ENCODE assay signal across 13 cellular contexts in the genomic region with DNA sequence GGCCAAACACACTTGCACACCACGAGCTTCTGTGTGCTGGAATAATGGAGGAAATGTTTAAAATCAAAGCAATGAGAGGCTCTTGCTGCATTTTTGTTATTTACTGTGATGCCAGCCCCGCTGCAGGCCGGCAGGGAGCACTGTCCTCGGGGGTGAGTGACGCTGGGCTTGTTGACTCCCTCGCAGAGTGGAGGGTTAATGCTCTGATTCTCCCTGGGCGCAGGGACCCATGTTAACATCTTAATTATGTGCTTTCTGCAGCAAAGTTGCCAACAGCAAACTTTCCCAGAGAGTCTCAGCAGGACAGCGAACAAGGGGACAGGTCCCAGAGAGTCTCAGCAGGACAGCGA. TPM values are rescaled to one million over a fixed set of nuclear protein-coding genes. Genes with fewer than 3 reads are reported as not detected.
"Had no signal": no experiment of that assay in that cellular context is flagged by ENCODE, and none has a peak within 500 bp of the region (broad histone marks: within the 10 kb centered on the region; RNA-seq: fewer than 3 reads in every experiment).

No MANE protein-coding gene starts in this region.

- ATAC-seq: foreskin keratinocyte, left colon had no signal

- DNase-seq: activated CD4-positive, alpha-beta memory T cell treated with anti-CD3 and anti-CD28 coated beads, Interleukin-2, amount 10 ng/mL, durations not matched to agents 7 days and 5 days; activated naive CD4-positive, alpha-beta T cell; foreskin keratinocyte; left colon; naive thymus-derived CD4-positive, alpha-beta T cell; sigmoid colon; stimulated activated CD4-positive, alpha-beta T cell treated with anti-CD3 and anti-CD28 coated beads, Interleukin-2, amount 100 ng/mL, for 24 hours; stimulated activated naive CD4-positive, alpha-beta T cell; substantia nigra; trophoblast cell had no signal

- H3K27ac ChIP-seq: cardiac muscle cell, foreskin keratinocyte, prostate gland, sigmoid colon had no signal

- H3K4me3 Mint-ChIP-seq: naive thymus-derived CD4-positive, alpha-beta T cell had no signal

- H3K27ac Mint-ChIP-seq: activated CD4-positive, alpha-beta memory T cell treated with anti-CD3 and anti-CD28 coated beads, Interleukin-2, amount 10 ng/mL, durations not matched to agents 7 days and 5 days had no signal

- H3K9me3 ChIP-seq: prostate gland, sigmoid colon had no signal

- H3K4me1 ChIP-seq: foreskin keratinocyte, prostate gland, sigmoid colon had no signal

- H3K27me3 ChIP-seq: cardiac muscle cell, foreskin keratinocyte, sigmoid colon had no signal

- H3K36me3 ChIP-seq: cardiac muscle cell, prostate gland, sigmoid colon had no signal

- H3K4me3 ChIP-seq: cardiac muscle cell, prostate gland, sigmoid colon had no signal

RNA-seq across cellular contexts. Expression of a gene that starts 50.5 kb away (rescaled TPM):
- total RNA-seq: lung microvascular endothelial cell had no signal

RNA-seq across cellular contexts. Expression of a gene that starts 52.2 kb away (rescaled TPM):
- total RNA-seq: activated CD4-positive, alpha-beta memory T cell treated with anti-CD3 and anti-CD28 coated beads, Interleukin-2, amount 10 ng/mL, durations not matched to agents 7 days and 5 days; foreskin keratinocyte; left colon; naive thymus-derived CD4-positive, alpha-beta T cell had no signal
